ENCODE assay signal across 8 cellular contexts in genomic region chr4:16001484-16001858, GRCh38. TPM values are rescaled to one million over a fixed set of nuclear protein-coding genes. Genes with fewer than 3 reads are reported as not detected.
DNase-seq lines count a peak whose midpoint lies in the region; ATAC-seq and TF ChIP-seq lines count a peak whose summit lies in the region.

No MANE protein-coding gene starts in this region.

- H3K27me3 ChIP-seq in GM06990 (replicated peaks; ENCODE audit: control insufficient read depth, insufficient read depth, low read length) (no peaks in the 10 kb centered on the region), SJCRH30 (no peaks in the 10 kb centered on the region), adipocyte (replicated peaks; ENCODE audit: control insufficient read depth, insufficient read depth, low read length) (peaks cover 3% of the 10 kb centered on the region)

- no peaks in the 10 kb centered on the region for H3K9me3 ChIP-seq in SJCRH30 (replicated peaks)
- no peaks in the 10 kb centered on the region for H3K9me3 ChIP-seq in adipocyte (ENCODE audit: control insufficient read depth, low read length)

- H3K36me3 ChIP-seq in GM06990 (ENCODE audit: control insufficient read depth, insufficient read depth, low read length) (no peaks in the 10 kb centered on the region), SJCRH30 (no peaks in the 10 kb centered on the region), adipocyte (ENCODE audit: control insufficient read depth, insufficient read depth, low read length, severe bottlenecking) (no peaks in the 10 kb centered on the region)

- peak; percentile 77 for TF ChIP-seq CTCF in GM06990 (IDR thresholded peaks at IDR 0.05; ENCODE audit: insufficient read depth, low read length, poor library complexity, severe bottlenecking)

- no peak overlapping the region for H3K9ac ChIP-seq in adipocyte (ENCODE audit: low read length)

- in situ Hi-C loops in KBM-7 (cut with MboI; ENCODE audit: low pct_unique_long_range_greater_than_20kb, low sequenced_read_pairs) = no loop called here

- H3K4me3 ChIP-seq in GM06990 (replicated peaks; ENCODE audit: low read depth, low read length) (no peak overlapping the region), SJCRH30 (no peak overlapping the region), adipocyte (ENCODE audit: low read length) (no peak overlapping the region)

- ATAC-seq in GM21723 (IDR thresholded peaks at IDR 0.05; ENCODE audit: unreplicated experiment) (peak; percentile 96), left cardiac atrium (peak; percentile 91 to 93), HG02970 (IDR thresholded peaks at IDR 0.05; ENCODE audit: low FRiP score, unreplicated experiment) (no peak)

- DNase-seq in GM06990 (ENCODE audit: extremely low read depth, insufficient read length) (peak; percentile 21), KBM-7 (peak; percentile 73), SJCRH30 (peak; percentile 61 to 82), adipocyte (ENCODE audit: low read depth) (peak; percentile 86), left cardiac atrium (peak; percentile 58), putamen (ENCODE audit: low spot score) (peak; percentile 66)

- no peaks in the 10 kb centered on the region for H3K4me1 ChIP-seq in SJCRH30
- H3K4me1 ChIP-seq in adipocyte (ENCODE audit: control insufficient read depth, insufficient read depth, low read length) = peaks cover 2% of the 10 kb centered on the region

- intact Hi-C loops in left cardiac atrium (cut with DNase I) = loop anchor here (2.0 to 10.0 kb wide), 4 partner anchors 39 to 197 kb away; partner anchors contain the start of gene FGFBP2 (in 1 of the 2)

- no peak overlapping the region for H3K27ac ChIP-seq in SJCRH30

RNA-seq across cellular contexts. Expression of gene FGFBP2, which starts 38.5 kb away (rescaled TPM):
- not detected in 2 replicates for total RNA-seq in SJCRH30 (2014; rRNA removed; shearing (Covaris generic))
- total RNA-seq in left cardiac atrium = 10 to 100 TPM in 1 of 2 donors, 1 to 10 TPM in 1; 4.4 to 18.5 TPM

Comparison
In these comparisons a context has a peak if more than half of its experiments do, and no peak if none do; other contexts are left out.
1. DNase-seq: peak in every context shown above with its lines; median percentile 86 in adipocyte; 73 in KBM-7; 72 in SJCRH30; 66 in putamen; 58 in left cardiac atrium; 21 in GM06990.